Comparison of ENCODE assay signal across 1 cellular context in the genomic region with DNA sequence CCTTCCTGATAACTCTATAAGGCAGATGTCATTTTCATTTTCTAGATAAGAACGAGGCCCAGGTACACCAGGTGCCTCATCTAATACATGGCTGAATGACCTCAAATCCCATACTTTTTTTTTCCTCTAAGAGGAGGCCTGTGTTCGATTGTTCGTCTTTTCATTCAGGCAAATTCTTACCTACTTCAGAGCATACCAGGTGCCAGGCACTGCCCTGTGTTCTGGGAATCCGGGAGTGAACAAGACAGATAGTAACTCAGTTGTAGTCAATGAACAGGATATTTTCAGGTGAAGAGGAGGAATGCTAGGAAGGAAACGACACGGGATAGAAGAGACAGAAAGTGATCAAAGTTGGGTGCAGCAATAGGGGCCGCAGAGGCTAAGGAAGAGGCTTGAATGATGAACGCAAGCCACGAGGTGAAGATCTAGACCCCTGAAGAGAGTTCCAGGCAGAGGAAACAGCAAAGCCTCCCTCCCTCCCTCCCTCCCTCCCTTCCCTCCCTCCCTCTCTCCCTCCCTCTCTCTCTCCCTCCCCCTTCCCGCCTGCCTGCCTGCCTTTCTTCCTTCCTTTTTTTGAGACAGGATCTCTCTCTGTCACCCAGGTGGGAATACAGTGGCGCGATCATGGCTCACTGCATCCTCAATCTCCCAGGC.
TF ChIP-seq lines count a peak whose summit lies in the region.

No MANE protein-coding gene starts in this region.

TF ChIP-seq in GM23338, 12 proteins besides CTCF, POLR2A, EP300 and RAD21 (continued from another document):
- TF ChIP-seq, protein P1, sequence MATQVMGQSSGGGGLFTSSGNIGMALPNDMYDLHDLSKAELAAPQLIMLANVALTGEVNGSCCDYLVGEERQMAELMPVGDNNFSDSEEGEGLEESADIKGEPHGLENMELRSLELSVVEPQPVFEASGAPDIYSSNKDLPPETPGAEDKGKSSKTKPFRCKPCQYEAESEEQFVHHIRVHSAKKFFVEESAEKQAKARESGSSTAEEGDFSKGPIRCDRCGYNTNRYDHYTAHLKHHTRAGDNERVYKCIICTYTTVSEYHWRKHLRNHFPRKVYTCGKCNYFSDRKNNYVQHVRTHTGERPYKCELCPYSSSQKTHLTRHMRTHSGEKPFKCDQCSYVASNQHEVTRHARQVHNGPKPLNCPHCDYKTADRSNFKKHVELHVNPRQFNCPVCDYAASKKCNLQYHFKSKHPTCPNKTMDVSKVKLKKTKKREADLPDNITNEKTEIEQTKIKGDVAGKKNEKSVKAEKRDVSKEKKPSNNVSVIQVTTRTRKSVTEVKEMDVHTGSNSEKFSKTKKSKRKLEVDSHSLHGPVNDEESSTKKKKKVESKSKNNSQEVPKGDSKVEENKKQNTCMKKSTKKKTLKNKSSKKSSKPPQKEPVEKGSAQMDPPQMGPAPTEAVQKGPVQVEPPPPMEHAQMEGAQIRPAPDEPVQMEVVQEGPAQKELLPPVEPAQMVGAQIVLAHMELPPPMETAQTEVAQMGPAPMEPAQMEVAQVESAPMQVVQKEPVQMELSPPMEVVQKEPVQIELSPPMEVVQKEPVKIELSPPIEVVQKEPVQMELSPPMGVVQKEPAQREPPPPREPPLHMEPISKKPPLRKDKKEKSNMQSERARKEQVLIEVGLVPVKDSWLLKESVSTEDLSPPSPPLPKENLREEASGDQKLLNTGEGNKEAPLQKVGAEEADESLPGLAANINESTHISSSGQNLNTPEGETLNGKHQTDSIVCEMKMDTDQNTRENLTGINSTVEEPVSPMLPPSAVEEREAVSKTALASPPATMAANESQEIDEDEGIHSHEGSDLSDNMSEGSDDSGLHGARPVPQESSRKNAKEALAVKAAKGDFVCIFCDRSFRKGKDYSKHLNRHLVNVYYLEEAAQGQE (IDR thresholded peaks at IDR 0.05; ENCODE audit: unreplicated experiment) = no peak
- TF ChIP-seq NANOG (IDR thresholded peaks at IDR 0.05; ENCODE audit: borderline replicate concordance) (no peak), EZH2phosphoT487 (IDR thresholded peaks at IDR 0.05; ENCODE audit: unreplicated experiment) (no peak), CREB1 (CRISPR knock-in tag; IDR thresholded peaks at IDR 0.05; ENCODE audit: low read depth) (no peak)
